In the genomic region with DNA sequence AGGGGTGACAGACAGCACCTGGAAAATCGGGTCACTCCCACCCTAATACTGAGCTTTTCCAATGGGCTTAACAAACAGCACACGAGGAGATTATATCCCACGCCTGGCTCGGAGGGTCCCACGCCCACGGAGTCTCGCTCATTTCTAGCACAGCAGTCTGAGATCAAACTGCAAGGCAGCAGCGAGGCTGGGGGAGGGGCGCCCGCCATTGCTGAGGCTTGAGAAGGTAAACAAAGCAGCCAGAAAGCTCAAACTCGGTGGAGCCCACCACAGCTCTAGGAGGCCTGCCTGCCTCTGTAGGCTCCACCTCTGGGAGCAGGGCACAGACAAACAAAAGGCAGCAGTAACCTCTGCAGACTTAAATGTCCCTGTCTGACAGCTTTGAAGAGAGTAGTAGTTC, we compare ENCODE assay signal across 3 cellular contexts. TPM values are rescaled to one million over a fixed set of nuclear protein-coding genes. Genes with fewer than 3 reads are reported as not detected.
"Had no signal": no experiment of that assay in that cellular context is flagged by ENCODE, and none has a peak within 500 bp of the region (broad histone marks: within the 10 kb centered on the region; RNA-seq: fewer than 3 reads in every experiment).

No MANE protein-coding gene starts in this region.

RNA-seq across cellular contexts. Expression of gene GIMAP2, which starts 6.9 kb away (rescaled TPM):
- polyA plus RNA-seq: neural cell had no signal

RNA-seq across cellular contexts. Expression of gene GIMAP1, which starts 37.8 kb away (rescaled TPM):
- total RNA-seq: osteoblast had no signal
- polyA plus RNA-seq: keratinocyte, neural cell had no signal

RNA-seq across cellular contexts. Expression of gene GIMAP6, which starts 46.4 kb away (rescaled TPM):
- polyA plus RNA-seq: neural cell had no signal

RNA-seq across cellular contexts. Expression of gene GIMAP5, which starts 58.6 kb away (rescaled TPM):
- total RNA-seq: osteoblast had no signal
- polyA plus RNA-seq: keratinocyte, neural cell had no signal
